ENCODE assay signal across 1 cellular context in genomic region chr20:5181955-5182354, GRCh38.
A peak's percentile ranks its signal among the peaks of the same experiment; 100 is the strongest.
TF ChIP-seq lines count a peak whose summit lies in the region.

No MANE protein-coding gene starts in this region.

TF ChIP-seq in K562, 482 proteins besides CTCF, POLR2A, EP300 and RAD21:
- TF ChIP-seq TRIM28 (IDR thresholded peaks at IDR 0.05) (no peak), FOXK2 (conservative IDR thresholded peaks at IDR 0.05 in 1 of 2, IDR thresholded peaks at IDR 0.05 in 1 of 2; ENCODE audit: low read depth in 2 of 2) (0 out of 4 replicates have a peak, but pooled peaks of 1 of the 2 experiments have one; percentile 22), ZBTB40 (IDR thresholded peaks at IDR 0.05) (peak; percentile 96), ZBTB40 (CRISPR knock-in tag; IDR thresholded peaks at IDR 0.05) (peak; percentile 97)
